ENCODE assay signal across 17 cellular contexts in the genomic region with DNA sequence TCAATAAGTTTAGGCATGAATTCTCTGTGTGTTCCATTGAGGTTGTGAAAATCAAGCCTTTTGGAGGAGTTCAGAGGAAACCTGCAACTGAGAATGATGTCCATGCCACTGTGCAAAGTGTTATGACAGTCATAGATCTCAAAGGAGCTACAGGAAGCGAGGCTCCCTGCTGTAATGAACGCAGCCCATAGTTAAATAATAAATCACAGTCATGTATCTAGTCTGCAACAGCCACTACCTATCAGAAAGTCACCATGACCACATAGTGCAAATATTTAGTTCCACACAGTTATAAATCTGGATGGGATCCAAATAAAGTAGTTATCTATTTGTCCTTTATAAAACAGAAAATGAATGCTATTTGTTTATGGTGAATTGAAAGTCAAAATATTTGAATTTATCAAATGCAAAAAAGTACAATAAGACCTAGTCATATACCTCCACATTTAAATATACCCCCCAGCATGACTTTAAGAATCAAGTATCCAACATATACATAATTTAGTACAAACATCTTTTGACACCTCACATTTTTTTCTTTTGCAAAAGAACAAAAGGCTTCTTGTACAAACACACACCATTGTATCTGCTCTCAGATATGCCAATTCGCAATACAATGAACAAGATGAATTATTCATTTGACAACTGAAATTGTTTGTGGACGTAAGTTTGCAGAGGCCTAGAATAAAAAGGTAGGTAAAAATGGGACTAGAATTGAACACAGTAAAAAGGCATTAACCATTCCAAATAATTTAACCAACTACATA.
DNase-seq lines count a peak whose midpoint lies in the region; ATAC-seq, FAIRE-seq and TF ChIP-seq lines count a peak whose summit lies in the region.
"Had no signal": no experiment of that assay in that cellular context is flagged by ENCODE, and none has a peak within 500 bp of the region (broad histone marks: within the 10 kb centered on the region; RNA-seq: fewer than 3 reads in every experiment).

No MANE protein-coding gene starts in this region.

- H3F3A ChIP-seq in PC-3 (ENCODE audit: low read length, unreplicated experiment), result no peaks in the 10 kb centered on the region

- H2AFZ ChIP-seq in PC-3 (ENCODE audit: low read length), result no peak overlapping the region

- H3K9me3 ChIP-seq in A549, result 0 out of 3 replicates have a peak, but pooled peaks cover 4% of the 10 kb centered on the region
- H3K9me3 ChIP-seq in PC-3 (ENCODE audit: low read length), result no peaks in the 10 kb centered on the region
- H3K9me3 ChIP-seq: colonic mucosa had no signal

- peak; percentile 51 for FAIRE-seq in A549 (lab: Jason Lieb, UNC)
- no peak for FAIRE-seq in GM12892 (lab: Jason Lieb, UNC)

- H3K36me3 ChIP-seq in PC-3 (ENCODE audit: low read depth, low read length), result no peaks in the 10 kb centered on the region
- H3K36me3 ChIP-seq: colonic mucosa had no signal

- DNase-seq in A549 (ENCODE audit: low read depth in 1 of 2, low spot score in 1 of 2), result no peak
- DNase-seq in HEK293T (ENCODE audit: extremely low spot score), result no peak
- DNase-seq in PC-3, result peak; percentile 18
- DNase-seq in left ventricle myocardium superior, result no peak
- no peak for DNase-seq in GM12892 (ENCODE audit: insufficient read length)
- DNase-seq in RWPE1 (ENCODE audit: low spot score), result no peak
- DNase-seq in mucosa of gallbladder (ENCODE audit: low spot score), result no peak
- DNase-seq: activated CD8-positive, alpha-beta memory T cell treated with anti-CD3 and anti-CD28 coated beads, Interleukin-2, amount 50 U/mL, for 4 hours; activated naive CD8-positive, alpha-beta T cell treated with anti-CD3 and anti-CD28 coated beads for 36 hours; colonic mucosa; immature natural killer cell; NCI-H446 treated with DMSO at 0.1 percent for 48 hours; retina; RPMI8226; stimulated activated CD4-positive, alpha-beta T cell treated with anti-CD3 and anti-CD28 coated beads, Interleukin-4, amount 100 ng/mL, for 1 hour had no signal

- ATAC-seq in A549 (peak in 1 of 2 experiments; percentile 68; a peak in 3 of 6 replicates), PC-3 (peak; percentile 65), left ventricle myocardium superior (peak; percentile 55), GM18502 (IDR thresholded peaks at IDR 0.05; ENCODE audit: poor library complexity, unreplicated experiment) (no peak)
- ATAC-seq: stimulated activated effector memory CD8-positive, alpha-beta T cell treated with anti-CD3 and anti-CD28 coated beads, Interleukin-12 subunit alpha, Interleukin-12 subunit beta, amount 100 ng/mL, for 72 hours had no signal

- H3K27me3 ChIP-seq in PC-3 (ENCODE audit: low read length), result no peaks in the 10 kb centered on the region
- H3K27me3 ChIP-seq: colonic mucosa had no signal

- 56% methylated on average over 4 of the region's 4 CpGs for WGBS in A549 (ENCODE audit: missing lambda C conversion rate)

- H3K4me2 ChIP-seq in A549 (peak overlapping the region; percentile 52), PC-3 (ENCODE audit: low read length) (no peak overlapping the region)

- TF ChIP-seq RAD21 in A549 (conservative IDR thresholded peaks at IDR 0.05 in 1 of 2, IDR thresholded peaks at IDR 0.05 in 1 of 2), result no peak

- H3K4me1 ChIP-seq in A549 (peaks cover 16% of the 10 kb centered on the region), PC-3 (ENCODE audit: insufficient read depth, low read length) (no peaks in the 10 kb centered on the region)
- H3K4me1 ChIP-seq: colonic mucosa had no signal

- H3K9me2 ChIP-seq in PC-3 (replicated peaks; ENCODE audit: low read length), result no peaks in the 10 kb centered on the region

- POLR2A ChIA-PET in A549 (lab: Yijun Ruan, JAX) (no interaction called here), HEK293T (lab: Yijun Ruan, JAX) (no interaction called here), PC-3 (lab: Charles Lee; ENCODE audit: unreplicated experiment) (no interaction called here), RWPE1 (lab: Yijun Ruan, JAX; ENCODE audit: low non-redundant PET) (no interaction called here)

- CTCF ChIA-PET in A549 (lab: Yijun Ruan, JAX) (no interaction called here), HEK293T (lab: Yijun Ruan, JAX) (no interaction called here), PC-3 (lab: Charles Lee) (no interaction called here), RWPE1 (lab: Yijun Ruan, JAX) (no interaction called here)

- intact Hi-C loops in PC-3 (cut with micrococcal nuclease), result no loop called here
- intact Hi-C loops in left ventricle myocardium superior (cut with micrococcal nuclease), result no loop called here

- no TSS peak for BruUV-seq in PC-3 (replicated peaks; lab: Mats Ljungman, UMichigan)

- no peak overlapping the region for H3K4me3 ChIP-seq in A549
- no peak overlapping the region for H3K4me3 ChIP-seq in PC-3 (ENCODE audit: low read length)
- H3K4me3 ChIP-seq: colonic mucosa had no signal

- no peaks in the 10 kb centered on the region for H4K20me1 ChIP-seq in PC-3 (ENCODE audit: low read length)

- peak overlapping the region in 1 of 2 experiments; percentile 35; a peak in 1 of 6 replicates for H3K27ac ChIP-seq in A549
- H3K27ac ChIP-seq in PC-3 (ENCODE audit: low read length), result no peak overlapping the region
- H3K27ac ChIP-seq in RWPE1, result no peak overlapping the region
- H3K27ac ChIP-seq: colonic mucosa had no signal

- TF ChIP-seq POLR2A in A549 (IDR thresholded peaks at IDR 0.05; ENCODE audit: low read length), result no peak
- no peak for TF ChIP-seq POLR2A in GM12892 (IDR thresholded peaks at IDR 0.05; ENCODE audit: low read depth, low read length)

- TF ChIP-seq CTCF in A549 (IDR thresholded peaks at IDR 0.05), result no peak
- TF ChIP-seq CTCF in PC-3 (conservative IDR thresholded peaks at IDR 0.05; ENCODE audit: low read depth, low read length), result no peak
- TF ChIP-seq CTCF in RWPE1 (conservative IDR thresholded peaks at IDR 0.05; ENCODE audit: low read depth), result no peak

- H3K79me2 ChIP-seq in PC-3 (ENCODE audit: low read length), result no peaks in the 10 kb centered on the region

- no peak overlapping the region for H3K9ac ChIP-seq in PC-3 (ENCODE audit: low read length)

- no peak for TF ChIP-seq EP300 in A549 (IDR thresholded peaks at IDR 0.05)

TF ChIP-seq in A549, 52 proteins besides CTCF, POLR2A, EP300 and RAD21:
- TF ChIP-seq FOSL2 (IDR thresholded peaks at IDR 0.05) (no peak), FOSL2 (CRISPR knock-in tag; IDR thresholded peaks at IDR 0.05) (no peak), ESRRA (IDR thresholded peaks at IDR 0.05; ENCODE audit: borderline replicate concordance, low read length) (no peak), NFE2L2 (conservative IDR thresholded peaks at IDR 0.05; ENCODE audit: low read length) (no peak), TP53 (CRISPR knock-in tag; IDR thresholded peaks at IDR 0.05) (no peak), POLR2AphosphoS2 (conservative IDR thresholded peaks at IDR 0.05; ENCODE audit: low read length) (no peak), KDM5A (IDR thresholded peaks at IDR 0.05) (no peak), CBX2 (IDR thresholded peaks at IDR 0.05; ENCODE audit: borderline replicate concordance, low read depth) (no peak), ZNF302 (CRISPR knock-in tag; IDR thresholded peaks at IDR 0.05) (no peak), SREBF2 (IDR thresholded peaks at IDR 0.05) (no peak)

TF ChIP-seq in HEK293T, 16 proteins besides CTCF, POLR2A, EP300 and RAD21:
- TF ChIP-seq FOXK2 (IDR thresholded peaks at IDR 0.05) (no peak), SP1 (IDR thresholded peaks at IDR 0.05) (no peak), FOXA1 (IDR thresholded peaks at IDR 0.05) (no peak), PKNOX1 (IDR thresholded peaks at IDR 0.05) (peak; percentile 36; the same call in 1 of the 2 replicates), TARDBP (IDR thresholded peaks at IDR 0.05) (no peak), NFRKB (IDR thresholded peaks at IDR 0.05) (no peak)
